In genomic region chr15:56923174-56923579, GRCh38 we compare ENCODE assay signal across 1 cellular context.
TF ChIP-seq lines count a peak whose summit lies in the region.

No MANE protein-coding gene starts in this region.

TF ChIP-seq in neural cell, 6 proteins besides CTCF, POLR2A, EP300 and RAD21 (continued from another document):
- TF ChIP-seq POLR2AphosphoS5 (IDR thresholded peaks at IDR 0.05) (no peak), SMC3 (conservative IDR thresholded peaks at IDR 0.05; ENCODE audit: poor library complexity) (no peak), EZH2 (IDR thresholded peaks at IDR 0.05; ENCODE audit: borderline replicate concordance, insufficient read depth, low read length, poor library complexity, severe bottlenecking) (no peak), TAF1 (IDR thresholded peaks at IDR 0.05; ENCODE audit: low read depth) (no peak), MXI1 (conservative IDR thresholded peaks at IDR 0.05; ENCODE audit: poor library complexity, severe bottlenecking) (no peak)
